Comparison of ENCODE assay signal across 8 cellular contexts in the genomic region with DNA sequence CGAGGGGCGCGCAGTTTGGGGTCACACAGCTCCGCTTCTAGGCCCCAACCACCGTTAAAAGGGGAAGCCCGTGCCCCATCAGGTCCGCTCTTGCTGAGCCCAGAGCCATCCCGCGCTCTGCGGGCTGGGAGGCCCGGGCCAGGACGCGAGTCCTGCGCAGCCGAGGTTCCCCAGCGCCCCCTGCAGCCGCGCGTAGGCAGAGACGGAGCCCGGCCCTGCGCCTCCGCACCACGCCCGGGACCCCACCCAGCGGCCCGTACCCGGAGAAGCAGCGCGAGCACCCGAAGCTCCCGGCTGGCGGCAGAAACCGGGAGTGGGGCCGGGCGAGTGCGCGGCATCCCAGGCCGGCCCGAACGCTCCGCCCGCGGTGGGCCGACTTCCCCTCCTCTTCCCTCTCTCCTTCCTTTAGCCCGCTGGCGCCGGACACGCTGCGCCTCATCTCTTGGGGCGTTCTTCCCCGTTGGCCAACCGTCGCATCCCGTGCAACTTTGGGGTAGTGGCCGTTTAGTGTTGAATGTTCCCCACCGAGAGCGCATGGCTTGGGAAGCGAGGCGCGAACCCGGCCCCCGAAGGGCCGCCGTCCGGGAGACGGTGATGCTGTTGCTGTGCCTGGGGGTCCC. TPM values are rescaled to one million over a fixed set of nuclear protein-coding genes. Genes with fewer than 3 reads are reported as not detected.
DNase-seq lines count a peak whose midpoint lies in the region; ATAC-seq and TF ChIP-seq lines count a peak whose summit lies in the region.

TSS of gene ITGA4 (plus strand) at position 266 of the 620 bp plus-strand sequence. CDS start at position 535, 269 bp downstream.

- H3K9me3 Mint-ChIP-seq in CD4-positive, CD25-positive, alpha-beta regulatory T cell, result no peaks in the 10 kb centered on the region

- TF ChIP-seq POLR2A in upper lobe of left lung (IDR thresholded peaks at IDR 0.05), result peak in 1 of 4 donors; percentile 49

- peak within 1 kb of the TSS; percentile 94 for H3K4me3 ChIP-seq in CD4-positive, CD25-positive, alpha-beta regulatory T cell (ENCODE audit: low read depth, low read length)
- peak within 1 kb of the TSS; percentile 41 to 70 (median 61) for H3K4me3 ChIP-seq in upper lobe of left lung

- peaks cover 2% of the 10 kb centered on the region for H3K27me3 ChIP-seq in CD4-positive, CD25-positive, alpha-beta regulatory T cell (ENCODE audit: control insufficient read depth, insufficient read depth, low read length)
- peaks cover 0 to 12% (median 0%) of the 10 kb centered on the region in 4 donors for H3K27me3 ChIP-seq in upper lobe of left lung

- H3K9me3 ChIP-seq in CD4-positive, CD25-positive, alpha-beta regulatory T cell (ENCODE audit: control insufficient read depth in 2 of 2, low read length in 2 of 2), result no peaks in the 10 kb centered on the region
- H3K9me3 ChIP-seq in upper lobe of left lung, result no peaks in the 10 kb centered on the region

- H3K4me3 Mint-ChIP-seq in CD4-positive, CD25-positive, alpha-beta regulatory T cell, result peak within 1 kb of the TSS; percentile 89 to 96 (median 94)

- TF ChIP-seq EP300 in upper lobe of left lung (IDR thresholded peaks at IDR 0.05), result no peak

- no peaks in the 10 kb centered on the region for H3K36me3 ChIP-seq in CD4-positive, CD25-positive, alpha-beta regulatory T cell (ENCODE audit: control insufficient read depth, insufficient read depth, low read length)
- no peaks in the 10 kb centered on the region for H3K36me3 ChIP-seq in upper lobe of left lung

- peaks cover 36% of the 10 kb centered on the region for H3K4me1 ChIP-seq in CD4-positive, CD25-positive, alpha-beta regulatory T cell (ENCODE audit: control insufficient read depth, insufficient read depth, low read length, poor library complexity, severe bottlenecking)
- H3K4me1 ChIP-seq in upper lobe of left lung, result peaks cover 9 to 39% (median 26%) of the 10 kb centered on the region in 4 donors

- peak within 1 kb of the TSS; percentile 87 to 95 (median 95) for H3K27ac Mint-ChIP-seq in CD4-positive, CD25-positive, alpha-beta regulatory T cell

- no peaks in the 10 kb centered on the region for H3K36me3 Mint-ChIP-seq in CD4-positive, CD25-positive, alpha-beta regulatory T cell

- no peaks in the 10 kb centered on the region for H3K27me3 Mint-ChIP-seq in CD4-positive, CD25-positive, alpha-beta regulatory T cell

- peak; percentile 83 to 84 for ATAC-seq in CD4-positive, CD25-positive, alpha-beta regulatory T cell (ENCODE audit: low read depth in 2 of 2)
- ATAC-seq in HG03432 (IDR thresholded peaks at IDR 0.05; ENCODE audit: unreplicated experiment), result peak; percentile 84
- ATAC-seq in upper lobe of left lung (ENCODE audit: low FRiP score in 2 of 2), result peak; percentile 92 to 95

- DNase-seq in CD4-positive, CD25-positive, alpha-beta regulatory T cell, result peak; percentile 62 to 91 (median 76)
- DNase-seq in GM19238 (ENCODE audit: insufficient read length, low spot score), result peak; percentile 41
- peak; percentile 81 for DNase-seq in RPMI8226
- peak; percentile 92 for DNase-seq in activated effector memory CD4-positive, alpha-beta T cell treated with anti-CD3 and anti-CD28 coated beads, Interleukin-2, amount 50 U/mL, for 16 hours
- DNase-seq in globus pallidus (ENCODE audit: low spot score), result peak; percentile 2
- DNase-seq in pons (ENCODE audit: low spot score), result peak; percentile 19
- peak; percentile 74 to 96 for DNase-seq in upper lobe of left lung

- WGBS in upper lobe of left lung, 2 donors, result 0 to 3% methylated on average over 10 to 39 of the region's 67 CpGs

- TF ChIP-seq CTCF in upper lobe of left lung (IDR thresholded peaks at IDR 0.05), result peak; percentile 72 to 88 (median 84)

- H3K4me1 Mint-ChIP-seq in CD4-positive, CD25-positive, alpha-beta regulatory T cell, result peaks cover 24 to 61% (median 38%) of the 10 kb centered on the region in 4 donors

- H3K27ac ChIP-seq in CD4-positive, CD25-positive, alpha-beta regulatory T cell (ENCODE audit: insufficient read depth, low read length, poor library complexity, severe bottlenecking), result peak within 1 kb of the TSS; percentile 81
- peak within 1 kb of the TSS; percentile 73 to 87 (median 84) for H3K27ac ChIP-seq in upper lobe of left lung

RNA-seq across cellular contexts. Expression of gene ITGA4, which starts in this region (rescaled TPM):
- total RNA-seq in CD4-positive, CD25-positive, alpha-beta regulatory T cell, result 18.8 TPM
- 10 to 100 TPM; 38.0 to 86.0 (median 64.9) TPM for polyA plus RNA-seq in CD4-positive, CD25-positive, alpha-beta regulatory T cell
- total RNA-seq in upper lobe of left lung, result 10 to 100 TPM; 13.9 to 30.5 (median 23.9) TPM

Comparison
In these comparisons a context has a peak if more than half of its experiments do, and no peak if none do; other contexts are left out.
1. Peak in every context shown above with its lines: DNase-seq, ATAC-seq, H3K4me3 ChIP-seq and H3K27ac ChIP-seq.
2. DNase-seq: peak in every context shown above with its lines; median percentile 92 in activated effector memory CD4-positive, alpha-beta T cell treated with anti-CD3 and anti-CD28 coated beads, Interleukin-2, amount 50 U/mL, for 16 hours; 85 in upper lobe of left lung; 81 in RPMI8226; 76 in CD4-positive, CD25-positive, alpha-beta regulatory T cell; 41 in GM19238; 19 in pons; 2 in globus pallidus.